In genomic region chr6:7155871-7156579, GRCh38 we compare ENCODE assay signal across 8 cellular contexts. TPM values are rescaled to one million over a fixed set of nuclear protein-coding genes. Genes with fewer than 3 reads are reported as not detected.
DNase-seq lines count a peak whose midpoint lies in the region; ATAC-seq, FAIRE-seq and TF ChIP-seq lines count a peak whose summit lies in the region.

No MANE protein-coding gene starts in this region.

- H2AFZ ChIP-seq in HCT116 (ENCODE audit: low read depth, low read length, poor library complexity, severe bottlenecking): no peak overlapping the region

- H3K4me1 ChIP-seq in HCT116 (ENCODE audit: control insufficient read depth in 1 of 2, insufficient read depth in 2 of 2, low read length in 2 of 2) (peaks cover 25 to 72% of the 10 kb centered on the region in 2 experiments), SJCRH30 (peaks cover 58% of the 10 kb centered on the region)

- RAD21 ChIA-PET in HCT116 (lab: Charles Lee; ENCODE audit: low non-redundant PET in 1 of 2, low total read pairs in 2 of 2, uncharacterized antibody in 2 of 2, unreplicated experiment in 2 of 2): no interaction called here

- peak; percentile 87 for FAIRE-seq in GM18507 (lab: Jason Lieb, UNC)

- CTCF ChIA-PET in HCT116 (lab: Charles Lee): no interaction called here

- peak overlapping the region; percentile 26 for H3K4me2 ChIP-seq in HCT116 (ENCODE audit: low read length)

- no peaks in the 10 kb centered on the region for H3K27me3 ChIP-seq in HCT116 (ENCODE audit: insufficient read depth, low read length)
- no peaks in the 10 kb centered on the region for H3K27me3 ChIP-seq in SJCRH30

- H3K27ac Mint-ChIP-seq in naive B cell: peak overlapping the region; percentile 66 to 96 (median 92)

- no peak for DNase-seq in GM18507 (ENCODE audit: extremely low spot score, insufficient read length, low read depth)
- no peak for DNase-seq in HCT116 (ENCODE audit: low read depth, low spot score)
- peak in 1 of 2 experiments; percentile 59 for DNase-seq in SJCRH30
- DNase-seq in naive B cell: no peak
- DNase-seq in activated gamma-delta T cell treated with Interleukin-2 at 50 U/mL for 16 hours: no peak
- no peak for DNase-seq in SIG-M5 (lab: John Stamatoyannopoulos, UW)
- no peak for DNase-seq in OCI-M2 (lab: John Stamatoyannopoulos, UW; ENCODE audit: unreplicated experiment)
- no peak for DNase-seq in activated CD4-positive, alpha-beta T cell treated with anti-CD3 and anti-CD28 coated beads for 1 hour

- H3K27ac ChIP-seq in HCT116 (ENCODE audit: low read depth, low read length) (no peak overlapping the region), SJCRH30 (peak overlapping the region; percentile 99)

- BruUV-seq in HCT116 (replicated peaks; lab: Mats Ljungman, UMichigan): TSS peak; percentile 34

- H3K9me2 ChIP-seq in HCT116 (ENCODE audit: insufficient read depth): no peaks in the 10 kb centered on the region

- no peak for TF ChIP-seq RAD21 in HCT116 (IDR thresholded peaks at IDR 0.05; ENCODE audit: low read depth)

- no peaks in the 10 kb centered on the region for H3K9me3 Mint-ChIP-seq in naive B cell

- no peaks in the 10 kb centered on the region for H3K36me3 Mint-ChIP-seq in naive B cell

- no peaks in the 10 kb centered on the region for H3K9me3 ChIP-seq in HCT116 (ENCODE audit: control insufficient read depth in 1 of 2, insufficient read depth in 1 of 2, low read depth in 1 of 2, low read length in 2 of 2)
- no peaks in the 10 kb centered on the region for H3K9me3 ChIP-seq in SJCRH30 (replicated peaks)

- TF ChIP-seq POLR2A in HCT116 (IDR thresholded peaks at IDR 0.05; ENCODE audit: borderline replicate concordance, extremely low read depth, insufficient read depth, insufficient read length): no peak

- H3K79me2 ChIP-seq in HCT116 (ENCODE audit: insufficient read depth, low read length): peaks cover 95% of the 10 kb centered on the region

- no peak for TF ChIP-seq CTCF in HCT116 (IDR thresholded peaks at IDR 0.05 in 2 of 3, conservative IDR thresholded peaks at IDR 0.05 in 1 of 3; ENCODE audit: borderline replicate concordance in 1 of 3, insufficient read depth in 1 of 3, low read depth in 2 of 3, low read length in 2 of 3)

- H3K36me3 ChIP-seq in HCT116 (ENCODE audit: control insufficient read depth in 1 of 2, insufficient read depth in 2 of 2, low read length in 2 of 2): no peaks in the 10 kb centered on the region
- H3K36me3 ChIP-seq in SJCRH30: no peaks in the 10 kb centered on the region

- intact Hi-C loops in HCT116 (cut with micrococcal nuclease): no loop called here

- H4K20me1 ChIP-seq in HCT116 (ENCODE audit: insufficient read depth): no peaks in the 10 kb centered on the region

- H3K9ac ChIP-seq in HCT116 (ENCODE audit: low read length): no peak overlapping the region

- H3K4me1 Mint-ChIP-seq in naive B cell: peaks cover 72 to 90% (median 79%) of the 10 kb centered on the region in 3 donors

- no peak for ATAC-seq in HCT116
- ATAC-seq in naive B cell (ENCODE audit: low read depth in 2 of 2): no peak

- peak overlapping the region; percentile 18 to 83 (median 70) for H3K4me3 Mint-ChIP-seq in naive B cell

- H3K27me3 Mint-ChIP-seq in naive B cell: no peaks in the 10 kb centered on the region

- H3K4me3 ChIP-seq in HCT116 (replicated peaks in 1 of 2; ENCODE audit: low read depth in 1 of 2, low read length in 2 of 2) (no peak overlapping the region), SJCRH30 (peak overlapping the region; percentile 2)

- POLR2A ChIA-PET in HCT116 (lab: Charles Lee): interaction anchor here (1.2 kb wide), 1 partner anchor 345 kb away, joined by 3 read pairs; no protein-coding TSS in a partner anchor

TF ChIP-seq in HCT116, 20 proteins besides CTCF, POLR2A, EP300 and RAD21:
- no peak for TF ChIP-seq SP1 (IDR thresholded peaks at IDR 0.05; ENCODE audit: low read depth)
- TF ChIP-seq CBX3 (IDR thresholded peaks at IDR 0.05; ENCODE audit: low read depth): no peak
- TF ChIP-seq EZH2 (IDR thresholded peaks at IDR 0.05): no peak
- TF ChIP-seq ZBTB33 (IDR thresholded peaks at IDR 0.05; ENCODE audit: extremely low read depth, insufficient replicate concordance, low read length): no peak
- TF ChIP-seq ZNF274 (IDR thresholded peaks at IDR 0.05; ENCODE audit: low read depth, low read length): no peak
- no peak for TF ChIP-seq ELF1 (IDR thresholded peaks at IDR 0.05; ENCODE audit: borderline replicate concordance, low read depth)
- no peak for TF ChIP-seq SRF (IDR thresholded peaks at IDR 0.05; ENCODE audit: low read depth)
- TF ChIP-seq TCF7L2 (IDR thresholded peaks at IDR 0.05; ENCODE audit: borderline replicate concordance, extremely low read depth, insufficient read depth, insufficient read length): no peak
- TF ChIP-seq YY1 (IDR thresholded peaks at IDR 0.05; ENCODE audit: extremely low read depth, insufficient replicate concordance, low read depth, low read length): no peak
- TF ChIP-seq, protein P1, sequence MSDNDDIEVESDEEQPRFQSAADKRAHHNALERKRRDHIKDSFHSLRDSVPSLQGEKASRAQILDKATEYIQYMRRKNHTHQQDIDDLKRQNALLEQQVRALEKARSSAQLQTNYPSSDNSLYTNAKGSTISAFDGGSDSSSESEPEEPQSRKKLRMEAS (IDR thresholded peaks at IDR 0.05): no peak
- no peak for TF ChIP-seq POLR2AphosphoS5 (IDR thresholded peaks at IDR 0.05; ENCODE audit: low read depth, low read length)
- no peak for TF ChIP-seq JUND (IDR thresholded peaks at IDR 0.05)
- no peak for TF ChIP-seq EGR1 (IDR thresholded peaks at IDR 0.05; ENCODE audit: low read depth)
- TF ChIP-seq, protein P2, sequence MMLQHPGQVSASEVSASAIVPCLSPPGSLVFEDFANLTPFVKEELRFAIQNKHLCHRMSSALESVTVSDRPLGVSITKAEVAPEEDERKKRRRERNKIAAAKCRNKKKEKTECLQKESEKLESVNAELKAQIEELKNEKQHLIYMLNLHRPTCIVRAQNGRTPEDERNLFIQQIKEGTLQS (IDR thresholded peaks at IDR 0.05): no peak
- TF ChIP-seq FOSL1 (IDR thresholded peaks at IDR 0.05; ENCODE audit: low read depth): no peak
- no peak for TF ChIP-seq ZFX (IDR thresholded peaks at IDR 0.05)
- TF ChIP-seq, protein P3, sequence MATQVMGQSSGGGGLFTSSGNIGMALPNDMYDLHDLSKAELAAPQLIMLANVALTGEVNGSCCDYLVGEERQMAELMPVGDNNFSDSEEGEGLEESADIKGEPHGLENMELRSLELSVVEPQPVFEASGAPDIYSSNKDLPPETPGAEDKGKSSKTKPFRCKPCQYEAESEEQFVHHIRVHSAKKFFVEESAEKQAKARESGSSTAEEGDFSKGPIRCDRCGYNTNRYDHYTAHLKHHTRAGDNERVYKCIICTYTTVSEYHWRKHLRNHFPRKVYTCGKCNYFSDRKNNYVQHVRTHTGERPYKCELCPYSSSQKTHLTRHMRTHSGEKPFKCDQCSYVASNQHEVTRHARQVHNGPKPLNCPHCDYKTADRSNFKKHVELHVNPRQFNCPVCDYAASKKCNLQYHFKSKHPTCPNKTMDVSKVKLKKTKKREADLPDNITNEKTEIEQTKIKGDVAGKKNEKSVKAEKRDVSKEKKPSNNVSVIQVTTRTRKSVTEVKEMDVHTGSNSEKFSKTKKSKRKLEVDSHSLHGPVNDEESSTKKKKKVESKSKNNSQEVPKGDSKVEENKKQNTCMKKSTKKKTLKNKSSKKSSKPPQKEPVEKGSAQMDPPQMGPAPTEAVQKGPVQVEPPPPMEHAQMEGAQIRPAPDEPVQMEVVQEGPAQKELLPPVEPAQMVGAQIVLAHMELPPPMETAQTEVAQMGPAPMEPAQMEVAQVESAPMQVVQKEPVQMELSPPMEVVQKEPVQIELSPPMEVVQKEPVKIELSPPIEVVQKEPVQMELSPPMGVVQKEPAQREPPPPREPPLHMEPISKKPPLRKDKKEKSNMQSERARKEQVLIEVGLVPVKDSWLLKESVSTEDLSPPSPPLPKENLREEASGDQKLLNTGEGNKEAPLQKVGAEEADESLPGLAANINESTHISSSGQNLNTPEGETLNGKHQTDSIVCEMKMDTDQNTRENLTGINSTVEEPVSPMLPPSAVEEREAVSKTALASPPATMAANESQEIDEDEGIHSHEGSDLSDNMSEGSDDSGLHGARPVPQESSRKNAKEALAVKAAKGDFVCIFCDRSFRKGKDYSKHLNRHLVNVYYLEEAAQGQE (IDR thresholded peaks at IDR 0.05; ENCODE audit: low read depth): no peak
- TF ChIP-seq EZH2phosphoT487 (IDR thresholded peaks at IDR 0.05; ENCODE audit: borderline replicate concordance): no peak
- TF ChIP-seq CEBPB (IDR thresholded peaks at IDR 0.05; ENCODE audit: low read depth): no peak
- TF ChIP-seq SIN3A (IDR thresholded peaks at IDR 0.05; ENCODE audit: low read depth): no peak

RNA-seq across cellular contexts. Expression of gene RREB1, which starts 48.3 kb away (rescaled TPM):
- 47.9 TPM for total RNA-seq in HCT116 (2021; ENCODE audit: unreplicated experiment)
- polyA plus RNA-seq in HCT116 (2012): 21.4 and 26.4 TPM in 2 replicates
- 12.3 and 13.4 TPM in 2 replicates for total RNA-seq in SJCRH30 (2014; rRNA removed; shearing (Covaris generic))
- 1 to 10 TPM; 1.5 to 9.9 (median 5.2) TPM for polyA plus RNA-seq in naive B cell (ENCODE audit: low read depth in 6 of 6)
